Comparison of ENCODE assay signal across 18 cellular contexts in genomic region chr12:52436000-52436827, GRCh38. TPM values are rescaled to one million over a fixed set of nuclear protein-coding genes. Genes with fewer than 3 reads are reported as not detected.
A peak's percentile ranks its signal among the peaks of the same experiment; 100 is the strongest.
DNase-seq lines count a peak whose midpoint lies in the region; ATAC-seq, FAIRE-seq and TF ChIP-seq lines count a peak whose summit lies in the region.
"Had no signal": no experiment of that assay in that cellular context is flagged by ENCODE, and none has a peak within 500 bp of the region (broad histone marks: within the 10 kb centered on the region; RNA-seq: fewer than 3 reads in every experiment).

No MANE protein-coding gene starts in this region.

- no peaks in the 10 kb centered on the region for H3K9me3 Mint-ChIP-seq in MCF 10A (ENCODE audit: unreplicated experiment)

- H3K4me1 ChIP-seq in heart right ventricle (peaks cover 0 to 4% (median 0%) of the 10 kb centered on the region in 9 donors), right atrium auricular region (no peaks in the 10 kb centered on the region)

- H3K4me3 ChIP-seq in heart right ventricle (no peak overlapping the region), right atrium auricular region (no peak overlapping the region)
- H3K4me3 ChIP-seq: esophagus muscularis mucosa, lung, thoracic aorta had no signal

- ATAC-seq in heart right ventricle (peak in 6 of 8 donors; percentile 7 to 69 (median 33)), Right ventricle myocardium inferior (no peak), GM21737 (IDR thresholded peaks at IDR 0.05; ENCODE audit: unreplicated experiment) (no peak)

- POLR2A ChIA-PET in MCF 10A (lab: Yijun Ruan, JAX) = interaction anchor here (1.0 kb wide), 1 partner anchor 59 kb away, joined by 5 read pairs; no protein-coding TSS in a partner anchor

- no peak overlapping the region for H3K4me3 Mint-ChIP-seq in MCF 10A (ENCODE audit: unreplicated experiment)

- peak; percentile 17 for FAIRE-seq in urothelium cell line (lab: Jason Lieb, UNC)

- H3K27me3 Mint-ChIP-seq in MCF 10A (ENCODE audit: insufficient read depth, unreplicated experiment) = peaks cover 18% of the 10 kb centered on the region

- WGBS in heart right ventricle, 2 donors = 56 to 60% methylated on average over 9 of the region's 9 CpGs

- DNase-seq in heart right ventricle = no peak
- DNase-seq in Right ventricle myocardium inferior (ENCODE audit: missing footprints) = no peak
- peak; percentile 83 for DNase-seq in MCF 10A (ENCODE audit: unreplicated experiment)
- DNase-seq in right atrium auricular region (ENCODE audit: low spot score) = peak; percentile 57
- peak; percentile 66 for DNase-seq in urothelium cell line (ENCODE audit: low spot score)
- DNase-seq in NCI-H1417 treated with DMSO at 0.1 percent for 48 hours (lab: John Stamatoyannopoulos, UW) = no peak
- no peak for DNase-seq in NCI-H2081 (lab: John Stamatoyannopoulos, UW)
- DNase-seq: activated naive CD4-positive, alpha-beta T cell; Calu3; cerebellar nuclear complex; HCEC 1CT; NCI-H187; stimulated activated CD4-positive, alpha-beta T cell treated with anti-CD3 and anti-CD28 coated beads, Interleukin-15, amount 100 ng/mL, for 24 hours had no signal

- H3K27me3 ChIP-seq in heart right ventricle = peaks cover 0 to 43% (median 32%) of the 10 kb centered on the region in 7 donors
- no peaks in the 10 kb centered on the region for H3K27me3 ChIP-seq in right atrium auricular region
- H3K27me3 ChIP-seq: esophagus muscularis mucosa had no signal

- H3K27ac Mint-ChIP-seq in MCF 10A (ENCODE audit: low read depth, unreplicated experiment) = no peak overlapping the region

- intact Hi-C loops in heart right ventricle (cut with DNase I) (no loop called here), Right ventricle myocardium inferior (cut with DNase I) (no loop called here), MCF 10A (cut with micrococcal nuclease) (no loop called here)

- H3K36me3 ChIP-seq in heart right ventricle = no peaks in the 10 kb centered on the region
- no peaks in the 10 kb centered on the region for H3K36me3 ChIP-seq in right atrium auricular region
- H3K36me3 ChIP-seq: esophagus muscularis mucosa, thoracic aorta had no signal

- H3K4me1 Mint-ChIP-seq in MCF 10A (ENCODE audit: insufficient read depth, unreplicated experiment) = peaks cover 32% of the 10 kb centered on the region

- no peaks in the 10 kb centered on the region for H3K9me3 ChIP-seq in heart right ventricle
- H3K9me3 ChIP-seq in right atrium auricular region = no peaks in the 10 kb centered on the region
- H3K9me3 ChIP-seq: esophagus muscularis mucosa, thoracic aorta had no signal

- CTCF ChIA-PET in MCF 10A (lab: Yijun Ruan, JAX) = interaction anchor here (0.6 to 1.0 kb wide), 3 partner anchors 63 to 497 kb away, joined by 3 to 4 read pairs (median 4); no protein-coding TSS in a partner anchor

- TF ChIP-seq CTCF in heart right ventricle (IDR thresholded peaks at IDR 0.05) (no peak), MCF 10A (IDR thresholded peaks at IDR 0.05; ENCODE audit: unreplicated experiment) (no peak), right atrium auricular region (IDR thresholded peaks at IDR 0.05) (no peak)

- H3K36me3 Mint-ChIP-seq in MCF 10A (ENCODE audit: insufficient read depth, unreplicated experiment) = no peaks in the 10 kb centered on the region

- BruUV-seq in MCF 10A (replicated peaks; lab: Mats Ljungman, UMichigan) = no TSS peak

- H3K27ac ChIP-seq in heart right ventricle (no peak overlapping the region), right atrium auricular region (no peak overlapping the region)
- H3K27ac ChIP-seq: esophagus muscularis mucosa, KMS-11, thoracic aorta had no signal

RNA-seq across cellular contexts. Expression of gene KRT75, which starts 2.0 kb away (rescaled TPM):
- not detected for total RNA-seq in heart right ventricle
- not detected for polyA plus RNA-seq in heart right ventricle
- total RNA-seq in Right ventricle myocardium inferior = not detected
- total RNA-seq in MCF 10A (2022) = not detected in 2 replicates
- not detected for total RNA-seq in right atrium auricular region
- total RNA-seq: Calu3, esophagus muscularis mucosa, lung, thoracic aorta had no signal

RNA-seq across cellular contexts. Expression of gene KRT6B, which starts 15.7 kb away (rescaled TPM):
- not detected for total RNA-seq in heart right ventricle
- under 1 TPM in 1 of 2 donors, not detected in 1; 0.06 TPM for polyA plus RNA-seq in heart right ventricle
- total RNA-seq in Right ventricle myocardium inferior = not detected
- 2.3 and 3.3 TPM in 2 replicates for total RNA-seq in MCF 10A (2022)
- not detected for total RNA-seq in right atrium auricular region
- total RNA-seq: esophagus muscularis mucosa had no signal

RNA-seq across cellular contexts. Expression of gene KRT82, which starts 30.1 kb away (rescaled TPM):
- total RNA-seq in heart right ventricle (not detected), Right ventricle myocardium inferior (not detected), MCF 10A (2022) (not detected in 2 replicates), right atrium auricular region (not detected)
- not detected for polyA plus RNA-seq in heart right ventricle
- total RNA-seq: Calu3, esophagus muscularis mucosa, lung, thoracic aorta had no signal
- polyA plus RNA-seq: lung had no signal

RNA-seq across cellular contexts. Expression of gene KRT6C, which starts 37.4 kb away (rescaled TPM):
- not detected for total RNA-seq in heart right ventricle
- under 1 TPM in 1 of 2 donors, not detected in 1; 0.06 TPM for polyA plus RNA-seq in heart right ventricle
- total RNA-seq in Right ventricle myocardium inferior = not detected
- 0.19 and 0.44 TPM in 2 replicates for total RNA-seq in MCF 10A (2022)
- total RNA-seq in right atrium auricular region = not detected
- total RNA-seq: Calu3, esophagus muscularis mucosa, lung, thoracic aorta had no signal

RNA-seq across cellular contexts. Expression of gene KRT84, which starts 50.8 kb away (rescaled TPM):
- total RNA-seq in heart right ventricle = not detected
- polyA plus RNA-seq in heart right ventricle = not detected
- total RNA-seq in Right ventricle myocardium inferior = not detected
- total RNA-seq in MCF 10A (2022) = not detected in 2 replicates
- under 1 TPM in 1 of 2 donors, not detected in 1; 0.28 TPM for total RNA-seq in right atrium auricular region
- total RNA-seq: Calu3, esophagus muscularis mucosa, lung, thoracic aorta had no signal
- polyA plus RNA-seq: lung had no signal

Comparison
In these comparisons a context has a peak if more than half of its experiments do, and no peak if none do; other contexts are left out.
1. ATAC-seq: peak in heart right ventricle (6 of 8); none in Right ventricle myocardium inferior (single experiment) and GM21737 (single experiment).
2. DNase-seq: peak in MCF 10A (single experiment), right atrium auricular region (single experiment) and urothelium cell line (single experiment); none in heart right ventricle (0 of 2), Right ventricle myocardium inferior (single experiment), NCI-H1417 treated with DMSO at 0.1 percent for 48 hours (single experiment) and NCI-H2081 (0 of 2).